In genomic region chr20:17859002-17859615, GRCh38 we compare ENCODE assay signal across 1 cellular context.
A peak's percentile ranks its signal among the peaks of the same experiment; 100 is the strongest.
TF ChIP-seq lines count a peak whose summit lies in the region.

No MANE protein-coding gene starts in this region.

TF ChIP-seq in HepG2, 621 proteins besides CTCF, POLR2A, EP300 and RAD21 (continued from another document and continues in another):
- TF ChIP-seq HMGXB3 (CRISPR knock-in tag; IDR thresholded peaks at IDR 0.05; ENCODE audit: borderline replicate concordance) (peak; percentile 96), IKZF1 (IDR thresholded peaks at IDR 0.05) (no peak), ETS1 (CRISPR knock-in tag; IDR thresholded peaks at IDR 0.05) (no peak), SP2 (CRISPR knock-in tag; IDR thresholded peaks at IDR 0.05) (no peak), HOXA7 (CRISPR knock-in tag; IDR thresholded peaks at IDR 0.05) (no peak), HOXA3 (CRISPR knock-in tag; IDR thresholded peaks at IDR 0.05) (peak; percentile 99), XRCC5 (optimal IDR thresholded peaks at IDR 0.05; ENCODE audit: low read length) (peak; percentile 94), E2F2 (CRISPR knock-in tag; IDR thresholded peaks at IDR 0.05; ENCODE audit: borderline replicate concordance) (peak; percentile 97), GLMP (CRISPR knock-in tag; IDR thresholded peaks at IDR 0.05; ENCODE audit: borderline replicate concordance) (no peak), SRY (CRISPR knock-in tag; IDR thresholded peaks at IDR 0.05) (peak; percentile 98), ZNF414 (CRISPR knock-in tag; IDR thresholded peaks at IDR 0.05) (peak; percentile 100), MBNL3 (CRISPR knock-in tag; conservative IDR thresholded peaks at IDR 0.05) (no peak), ZNF552 (CRISPR knock-in tag; IDR thresholded peaks at IDR 0.05; ENCODE audit: borderline replicate concordance) (peak; percentile 98), ZBTB39 (CRISPR knock-in tag; IDR thresholded peaks at IDR 0.05) (peak; percentile 98), ZNF740 (CRISPR knock-in tag; IDR thresholded peaks at IDR 0.05) (peak; percentile 71), ZNF253 (CRISPR knock-in tag; IDR thresholded peaks at IDR 0.05; ENCODE audit: borderline replicate concordance) (peak; percentile 96; the same call in 1 of the 2 replicates), SMC3 (IDR thresholded peaks at IDR 0.05; ENCODE audit: low read length) (peak; percentile 69; the same call in 1 of the 2 replicates), TGIF2 (CRISPR knock-in tag; IDR thresholded peaks at IDR 0.05) (no peak; the same call in 1 of the 2 replicates), KDM2A (CRISPR knock-in tag; IDR thresholded peaks at IDR 0.05; ENCODE audit: borderline replicate concordance, low read depth) (peak; percentile 97), NAIF1 (CRISPR knock-in tag; IDR thresholded peaks at IDR 0.05; ENCODE audit: borderline replicate concordance) (no peak; the same call in 1 of the 2 replicates), ZC3H13 (CRISPR knock-in tag; IDR thresholded peaks at IDR 0.05) (peak; percentile 96), ZNF580 (CRISPR knock-in tag; IDR thresholded peaks at IDR 0.05; ENCODE audit: borderline replicate concordance, low read depth) (peak; percentile 100), DRAP1 (CRISPR knock-in tag; IDR thresholded peaks at IDR 0.05) (peak; percentile 89), ZBTB4 (CRISPR knock-in tag; IDR thresholded peaks at IDR 0.05; ENCODE audit: borderline replicate concordance) (peak; percentile 99), MIER2 (CRISPR knock-in tag; IDR thresholded peaks at IDR 0.05) (peak; percentile 90), REST (IDR thresholded peaks at IDR 0.05; ENCODE audit: borderline replicate concordance in 1 of 2, low read depth in 1 of 2, low read length in 2 of 2) (peak in 1 of 2 experiments; percentile 87; a peak in 2 of 4 replicates), FIP1L1 (IDR thresholded peaks at IDR 0.05; ENCODE audit: borderline replicate concordance, insufficient read depth, low read depth, low read length) (peak; percentile 3; the same call in 1 of the 2 replicates), ADNP (CRISPR knock-in tag; IDR thresholded peaks at IDR 0.05) (peak; percentile 86), JARID2 (CRISPR knock-in tag; IDR thresholded peaks at IDR 0.05; ENCODE audit: insufficient replicate concordance) (no peak), ZSCAN21 (CRISPR knock-in tag; IDR thresholded peaks at IDR 0.05; ENCODE audit: borderline replicate concordance) (peak; percentile 99), ZNF660 (CRISPR knock-in tag; IDR thresholded peaks at IDR 0.05; ENCODE audit: borderline replicate concordance, low read depth) (no peak), ZNF138 (CRISPR knock-in tag; IDR thresholded peaks at IDR 0.05; ENCODE audit: low read depth) (no peak), SKIL (CRISPR knock-in tag; IDR thresholded peaks at IDR 0.05; ENCODE audit: borderline replicate concordance) (peak; percentile 100), HOXA5 (CRISPR knock-in tag; IDR thresholded peaks at IDR 0.05) (peak; percentile 96; the same call in 1 of the 2 replicates), MATR3 (CRISPR knock-in tag; IDR thresholded peaks at IDR 0.05) (0 out of 2 replicates have a peak, but pooled peaks have one; percentile 11), TSC22D2 (CRISPR knock-in tag; IDR thresholded peaks at IDR 0.05; ENCODE audit: borderline replicate concordance) (peak; percentile 93)
